7 cellular contexts compared by ENCODE assay signal in the genomic region with DNA sequence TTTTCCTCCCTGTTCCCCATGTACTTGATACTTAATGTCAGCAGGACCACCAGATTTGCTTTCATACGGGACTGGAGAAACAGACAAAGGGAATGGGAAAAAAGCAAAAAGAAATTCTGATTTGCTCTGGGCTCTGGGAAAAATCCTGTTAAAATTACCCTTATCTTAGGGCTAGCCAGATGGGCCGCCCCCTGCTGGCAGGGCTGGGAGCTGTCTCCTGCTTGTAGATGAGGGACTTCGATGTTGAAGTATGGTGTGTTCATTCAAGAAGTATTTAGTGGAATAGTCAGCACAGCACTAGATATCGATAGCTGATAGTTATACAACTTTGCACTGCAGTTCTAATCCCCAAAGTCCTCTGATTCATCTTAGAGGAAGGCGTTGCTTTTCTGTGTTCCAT. TPM values are rescaled to one million over a fixed set of nuclear protein-coding genes. Genes with fewer than 3 reads are reported as not detected.
DNase-seq lines count a peak whose midpoint lies in the region; ATAC-seq and TF ChIP-seq lines count a peak whose summit lies in the region.

No MANE protein-coding gene starts in this region.

- DNase-seq in NCI-H69 (lab: John Stamatoyannopoulos, UW), result peak; percentile 26
- DNase-seq in activated T-cell treated with anti-CD3 and anti-CD28 coated beads, Interleukin-2, amount 50 U/mL, for 48 hours, result peak; percentile 60 to 61
- DNase-seq in gastrocnemius medialis, result peak in 1 of 2 donors; percentile 19
- DNase-seq in middle frontal gyrus (ENCODE audit: extremely low spot score, low spot score), result no peak

- H3K4me3 ChIP-seq in gastroesophageal sphincter, result no peak overlapping the region
- no peak overlapping the region for H3K4me3 ChIP-seq in gastrocnemius medialis

- H3K9me3 ChIP-seq in gastroesophageal sphincter (no peaks in the 10 kb centered on the region), gastrocnemius medialis (no peaks in the 10 kb centered on the region)

- H3K4me1 ChIP-seq in gastroesophageal sphincter (peaks cover 0 to 10% (median 3%) of the 10 kb centered on the region in 3 donors), gastrocnemius medialis (no peaks in the 10 kb centered on the region)

- H3K27ac ChIP-seq in gastroesophageal sphincter (no peak overlapping the region), gastrocnemius medialis (no peak overlapping the region)

- TF ChIP-seq POLR2A in gastroesophageal sphincter (IDR thresholded peaks at IDR 0.05) (no peak), gastrocnemius medialis (IDR thresholded peaks at IDR 0.05) (no peak)

- WGBS in gastroesophageal sphincter (ENCODE audit: low coverage in 1 of 2), 2 donors, result 52 to 80% methylated on average over 1 to 3 of the region's 5 CpGs

- no peak for ATAC-seq in gastroesophageal sphincter
- ATAC-seq in gastrocnemius medialis, result peak in 1 of 2 donors; percentile 49
- ATAC-seq in HG02798 (IDR thresholded peaks at IDR 0.05; ENCODE audit: poor library complexity, unreplicated experiment), result no peak

- in situ Hi-C loops in gastrocnemius medialis (cut with MboI; ENCODE audit: low sequenced_read_pairs in 4 of 4), result no loop called here

- TF ChIP-seq CTCF in GM12873 (IDR thresholded peaks at IDR 0.05; ENCODE audit: insufficient read depth, low read depth, low read length, missing control alignments), result peak; percentile 80
- peak; percentile 53 to 72 (median 56) for TF ChIP-seq CTCF in gastroesophageal sphincter (IDR thresholded peaks at IDR 0.05)
- TF ChIP-seq CTCF in gastrocnemius medialis (IDR thresholded peaks at IDR 0.05 in 4 of 5, conservative IDR thresholded peaks at IDR 0.05 in 1 of 5), result peak; percentile 46 to 77 (median 52)

- H3K36me3 ChIP-seq in gastroesophageal sphincter, result peaks cover 0 to 80% of the 10 kb centered on the region in 2 donors
- peaks cover 0 to 6% of the 10 kb centered on the region in 2 donors for H3K36me3 ChIP-seq in gastrocnemius medialis

- intact Hi-C loops in gastrocnemius medialis (cut with DNase I; ENCODE audit: low total_unique reads), result loop anchor here (1.0 to 5.0 kb wide), 2 partner anchors 46 to 103 kb away; a partner anchor contains a TSS

- TF ChIP-seq EP300 in gastroesophageal sphincter (IDR thresholded peaks at IDR 0.05), result no peak

- H3K27me3 ChIP-seq in gastroesophageal sphincter (no peaks in the 10 kb centered on the region), gastrocnemius medialis (no peaks in the 10 kb centered on the region)

RNA-seq across cellular contexts. Expression of a gene that starts 45.8 kb away (rescaled TPM):
- total RNA-seq in gastroesophageal sphincter (10 to 100 TPM in 1 of 4 donors, 1 to 10 TPM in 3; 2.8 to 10.4 (median 6.6) TPM), gastrocnemius medialis (1 to 10 TPM; 1.1 to 3.6 (median 2.4) TPM)
